Comparison of ENCODE assay signal across 8 cellular contexts in the genomic region with DNA sequence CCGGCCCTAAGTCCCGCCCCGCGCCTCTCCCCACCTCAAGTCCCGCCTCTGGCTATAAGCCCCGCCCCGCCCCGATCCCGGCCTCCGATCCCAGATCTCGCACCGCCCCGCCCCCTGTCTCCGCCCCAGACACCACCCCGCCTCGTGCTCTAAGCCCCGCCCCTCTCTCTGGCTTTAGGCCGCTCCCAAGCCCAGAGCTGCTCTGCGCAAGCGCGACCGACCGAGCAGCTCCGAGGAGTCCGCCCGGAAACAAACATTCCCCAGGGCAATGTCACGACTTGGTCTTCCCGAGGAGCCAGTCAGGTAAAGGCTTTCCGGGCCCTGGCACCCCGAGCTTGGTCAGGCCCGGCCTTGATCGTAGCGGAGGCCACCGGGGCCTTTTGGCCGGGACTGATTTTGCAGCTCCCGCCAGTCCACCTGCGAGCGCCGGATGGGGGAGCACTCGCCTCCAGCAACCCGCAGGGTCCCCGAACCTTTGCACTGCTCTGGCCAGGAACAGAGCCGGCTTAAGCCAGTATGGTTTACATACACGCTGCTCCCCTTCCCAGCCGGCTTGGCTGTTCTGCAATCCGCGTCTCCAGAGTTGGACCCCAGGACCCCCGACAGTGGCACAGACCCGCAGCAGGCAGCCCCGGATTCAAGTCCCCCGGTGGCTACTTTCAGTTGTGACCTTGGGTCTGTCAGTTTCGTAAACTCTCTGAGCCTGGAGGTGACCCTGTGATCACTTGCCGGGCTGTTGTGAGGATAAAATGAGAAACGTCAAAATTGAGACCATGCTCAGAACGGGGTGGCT. TPM values are rescaled to one million over a fixed set of nuclear protein-coding genes. Genes with fewer than 3 reads are reported as not detected.
A peak's percentile ranks its signal among the peaks of the same experiment; 100 is the strongest.
DNase-seq lines count a peak whose midpoint lies in the region; ATAC-seq and TF ChIP-seq lines count a peak whose summit lies in the region.

A gene (plus strand): TSS at position 200 of the 793 bp plus-strand sequence. CDS start 69 bp downstream, at position 269.

- H3K9me3 ChIP-seq in CD8-positive, alpha-beta T cell (ENCODE audit: low read length) = no peaks in the 10 kb centered on the region

- no peaks in the 10 kb centered on the region for H3K9me3 Mint-ChIP-seq in CD8-positive, alpha-beta T cell
- no peaks in the 10 kb centered on the region for H3K9me3 Mint-ChIP-seq in activated CD8-positive, alpha-beta T cell treated with anti-CD3 and anti-CD28 coated beads, Interleukin-2, amount 10 ng/mL, durations not matched to agents 7 days and 5 days (ENCODE audit: insufficient read depth)

- ATAC-seq in CD8-positive, alpha-beta T cell = peak; percentile 96
- ATAC-seq in GM19397 (IDR thresholded peaks at IDR 0.05; ENCODE audit: unreplicated experiment) = peak; percentile 94
- peak; percentile 80 for ATAC-seq in HG03565 (IDR thresholded peaks at IDR 0.05; ENCODE audit: unreplicated experiment)
- ATAC-seq in activated CD8-positive, alpha-beta T cell treated with anti-CD3 and anti-CD28 coated beads, Interleukin-2, amount 10 ng/mL, durations not matched to agents 7 days and 5 days = peak; percentile 97

- peak within 1 kb of the TSS; percentile 81 for H3K27ac Mint-ChIP-seq in CD8-positive, alpha-beta T cell
- peak within 1 kb of the TSS; percentile 85 for H3K27ac Mint-ChIP-seq in activated CD8-positive, alpha-beta T cell treated with anti-CD3 and anti-CD28 coated beads, Interleukin-2, amount 10 ng/mL, durations not matched to agents 7 days and 5 days

- H3K36me3 ChIP-seq in CD8-positive, alpha-beta T cell (ENCODE audit: insufficient read depth, low read length) = no peaks in the 10 kb centered on the region

- peaks cover 11% of the 10 kb centered on the region for H3K36me3 Mint-ChIP-seq in CD8-positive, alpha-beta T cell
- H3K36me3 Mint-ChIP-seq in activated CD8-positive, alpha-beta T cell treated with anti-CD3 and anti-CD28 coated beads, Interleukin-2, amount 10 ng/mL, durations not matched to agents 7 days and 5 days (ENCODE audit: low read depth) = no peaks in the 10 kb centered on the region

- no peaks in the 10 kb centered on the region for H3K27me3 ChIP-seq in CD8-positive, alpha-beta T cell (ENCODE audit: insufficient read depth, low read length)

- CTCF ChIA-PET in CD8-positive, alpha-beta T cell (lab: Charles Lee) = no interaction called here
- CTCF ChIA-PET in activated CD8-positive, alpha-beta T cell treated with anti-CD3 and anti-CD28 coated beads, Interleukin-2, amount 10 ng/mL, durations not matched to agents 7 days and 5 days (lab: Charles Lee) = interaction anchor here (1.3 kb wide), 1 partner anchor 281 kb away, joined by 3 read pairs; no protein-coding TSS in a partner anchor

- peaks cover 6% of the 10 kb centered on the region for H3K4me1 ChIP-seq in CD8-positive, alpha-beta T cell (ENCODE audit: insufficient read depth, low read length)

- TF ChIP-seq CTCF in CD8-positive, alpha-beta T cell (IDR thresholded peaks at IDR 0.05) = no peak

- POLR2A ChIA-PET in CD8-positive, alpha-beta T cell (lab: Charles Lee) = interaction anchor here (1.0 kb wide), 1 partner anchor 377 kb away, joined by 5 read pairs; a partner anchor contains a TSS
- POLR2A ChIA-PET in activated CD8-positive, alpha-beta T cell treated with anti-CD3 and anti-CD28 coated beads, Interleukin-2, amount 10 ng/mL, durations not matched to agents 7 days and 5 days (lab: Charles Lee) = no interaction called here

- H3K4me3 Mint-ChIP-seq in CD8-positive, alpha-beta T cell = peak within 1 kb of the TSS; percentile 87
- peak within 1 kb of the TSS; percentile 82 for H3K4me3 Mint-ChIP-seq in activated CD8-positive, alpha-beta T cell treated with anti-CD3 and anti-CD28 coated beads, Interleukin-2, amount 10 ng/mL, durations not matched to agents 7 days and 5 days

- H3K27ac ChIP-seq in CD8-positive, alpha-beta T cell (ENCODE audit: low read depth, low read length) = peak within 1 kb of the TSS; percentile 45

- peak within 1 kb of the TSS; percentile 83 for H3K4me3 ChIP-seq in CD8-positive, alpha-beta T cell (ENCODE audit: low read depth, low read length)

- H3K27me3 Mint-ChIP-seq in CD8-positive, alpha-beta T cell (ENCODE audit: low read depth) = peaks cover 2% of the 10 kb centered on the region
- H3K27me3 Mint-ChIP-seq in activated CD8-positive, alpha-beta T cell treated with anti-CD3 and anti-CD28 coated beads, Interleukin-2, amount 10 ng/mL, durations not matched to agents 7 days and 5 days (ENCODE audit: low read depth) = no peaks in the 10 kb centered on the region

- intact Hi-C loops in CD8-positive, alpha-beta T cell (cut with DNase I, micrococcal nuclease) = loop anchor here (1.0 to 10.0 kb wide), 3 partner anchors 375 to 510 kb away; a partner anchor contains a TSS

- DNase-seq in CD8-positive, alpha-beta T cell = peak; percentile 83 to 98 (median 95)
- DNase-seq in NCI-H748 treated with DMSO at 0.1 percent for 48 hours (lab: John Stamatoyannopoulos, UW) (peak; percentile 84), lung microvascular endothelial cell (ENCODE audit: low read depth in 2 of 2) (peak; percentile 96)
- DNase-seq in activated CD8-positive, alpha-beta T cell treated with anti-CD3 and anti-CD28 coated beads, Interleukin-2, amount 10 ng/mL, durations not matched to agents 7 days and 5 days = peak; percentile 98
- peak; percentile 79 for DNase-seq in effector CD4-positive, alpha-beta T cell
- peak; percentile 95 to 99 (median 97) for DNase-seq in stimulated activated CD4-positive, alpha-beta T cell treated with anti-CD3 and anti-CD28 coated beads, TNF-alpha, amount 100 ng/mL, for 4 hours (ENCODE audit: low read depth in 3 of 3)

- H3K4me1 Mint-ChIP-seq in CD8-positive, alpha-beta T cell (ENCODE audit: low read depth) = peaks cover 13% of the 10 kb centered on the region
- peaks cover 17% of the 10 kb centered on the region for H3K4me1 Mint-ChIP-seq in activated CD8-positive, alpha-beta T cell treated with anti-CD3 and anti-CD28 coated beads, Interleukin-2, amount 10 ng/mL, durations not matched to agents 7 days and 5 days (ENCODE audit: low read depth)

RNA-seq across cellular contexts. Expression of the gene that starts here (rescaled TPM):
- total RNA-seq in CD8-positive, alpha-beta T cell = 1 to 10 TPM in 1 of 2 experiments, under 1 TPM in 1; 0.42 to 1.0 TPM
- total RNA-seq in activated CD8-positive, alpha-beta T cell treated with anti-CD3 and anti-CD28 coated beads, Interleukin-2, amount 10 ng/mL, durations not matched to agents 7 days and 5 days = 1 to 10 TPM; 2.5 to 3.0 TPM
- total RNA-seq in lung microvascular endothelial cell = 5.2 and 6.2 TPM in 2 replicates

Comparison
In these comparisons a context has a peak if more than half of its experiments do, and no peak if none do; other contexts are left out.
1. Peak in every context shown above with its lines: DNase-seq, ATAC-seq, H3K4me3 ChIP-seq and H3K27ac ChIP-seq.